Comparison of ENCODE assay signal across 8 cellular contexts in genomic region chr1:28087614-28088167, GRCh38. TPM values are rescaled to one million over a fixed set of nuclear protein-coding genes. Genes with fewer than 3 reads are reported as not detected.
DNase-seq lines count a peak whose midpoint lies in the region; ATAC-seq and TF ChIP-seq lines count a peak whose summit lies in the region.

No MANE protein-coding gene starts in this region.

- peak; percentile 19 for ATAC-seq in GM23338
- ATAC-seq in central memory CD8-positive, alpha-beta T cell (replicated peaks; ENCODE audit: extremely low read depth, poor library complexity, severe bottlenecking) = peak; percentile 17
- no peak for ATAC-seq in lung (ENCODE audit: insufficient read depth, low FRiP score)
- no peak for ATAC-seq in HG03025 (IDR thresholded peaks at IDR 0.05; ENCODE audit: low FRiP score, unreplicated experiment)

- H3K4me1 ChIP-seq in GM23338 (ENCODE audit: insufficient read depth) (peaks cover 7% of the 10 kb centered on the region), lung (ENCODE audit: control insufficient read depth in 2 of 2, insufficient read depth in 2 of 2, low read length in 2 of 2) (peaks cover 4 to 10% of the 10 kb centered on the region in 2 donors)

- H3K4me3 ChIP-seq in GM23338 (peak overlapping the region; percentile 99), lung (peak overlapping the region; percentile 90)

- H3K27me3 ChIP-seq in GM23338 (ENCODE audit: insufficient read depth) (no peaks in the 10 kb centered on the region), lung (ENCODE audit: control insufficient read depth, insufficient read depth) (no peaks in the 10 kb centered on the region)

- H3K9me3 ChIP-seq in lung (ENCODE audit: control insufficient read depth in 2 of 2, insufficient read depth in 1 of 2, low read length in 1 of 2) = no peaks in the 10 kb centered on the region

- peak overlapping the region; percentile 72 for H2AFZ ChIP-seq in GM23338

- H3K79me2 ChIP-seq in GM23338 (replicated peaks; ENCODE audit: insufficient read depth) = peaks cover 52% of the 10 kb centered on the region

- peaks cover 18% of the 10 kb centered on the region for H4K20me1 ChIP-seq in GM23338 (replicated peaks; ENCODE audit: insufficient read depth)

- H3K27ac Mint-ChIP-seq in GM23338 (peak overlapping the region; percentile 97), type B pancreatic cell (peak overlapping the region; percentile 97)
- peak overlapping the region; percentile 94 for H3K27ac Mint-ChIP-seq in central memory CD8-positive, alpha-beta T cell (ENCODE audit: low read depth)

- H3K9me2 ChIP-seq in GM23338 (ENCODE audit: insufficient read depth) = no peaks in the 10 kb centered on the region

- H3K27me3 Mint-ChIP-seq in GM23338 (ENCODE audit: insufficient read depth, low read depth, poor library complexity) (peaks cover 6% of the 10 kb centered on the region), type B pancreatic cell (peaks cover 2% of the 10 kb centered on the region)
- no peaks in the 10 kb centered on the region for H3K27me3 Mint-ChIP-seq in central memory CD8-positive, alpha-beta T cell

- TF ChIP-seq CTCF in GM23338 (conservative IDR thresholded peaks at IDR 0.05; ENCODE audit: low read depth in 2 of 2) (peak in 1 of 2 experiments; percentile 28; a peak in 1 of 4 replicates), lung (IDR thresholded peaks at IDR 0.05; ENCODE audit: control extremely low read depth, extremely low read depth) (no peak), type B pancreatic cell (conservative IDR thresholded peaks at IDR 0.05) (no peak)

- peak; percentile 49 for DNase-seq in ELF-1 (ENCODE audit: low read depth, low spot score)
- peak; percentile 70 for DNase-seq in GM23338 (ENCODE audit: low spot score)
- DNase-seq in RPMI7951 (ENCODE audit: low read depth) = peak; percentile 24
- peak in 1 of 2 donors; percentile 10 for DNase-seq in central memory CD8-positive, alpha-beta T cell (ENCODE audit: low spot score in 2 of 2)
- no peak for DNase-seq in lung (ENCODE audit: low spot score)
- DNase-seq in type B pancreatic cell (ENCODE audit: extremely low spot score, unreplicated experiment) = no peak
- no peak for DNase-seq in putamen (ENCODE audit: low spot score)

- H3K36me3 ChIP-seq in GM23338 (ENCODE audit: insufficient read depth) (no peaks in the 10 kb centered on the region), lung (ENCODE audit: control insufficient read depth in 2 of 2, insufficient read depth in 2 of 2, low read length in 2 of 2) (no peaks in the 10 kb centered on the region)

- H3K4me1 Mint-ChIP-seq in GM23338 (peaks cover 9% of the 10 kb centered on the region; the same call in 2 of the 3 replicates), type B pancreatic cell (ENCODE audit: unreplicated experiment) (peaks cover 14% of the 10 kb centered on the region)
- peaks cover 47% of the 10 kb centered on the region for H3K4me1 Mint-ChIP-seq in central memory CD8-positive, alpha-beta T cell

- H3K4me3 Mint-ChIP-seq in GM23338 = peak overlapping the region; percentile 97
- peak overlapping the region; percentile 99 for H3K4me3 Mint-ChIP-seq in central memory CD8-positive, alpha-beta T cell
- H3K4me3 Mint-ChIP-seq in type B pancreatic cell = peak overlapping the region; percentile 98

- peak overlapping the region; percentile 93 for H3K27ac ChIP-seq in GM23338 (ENCODE audit: low read depth)
- peak overlapping the region; percentile 91 to 99 for H3K27ac ChIP-seq in lung (ENCODE audit: low read depth in 1 of 2, low read length in 1 of 2)

- 0 out of 2 replicates have a peak, but pooled peaks cover 9% of the 10 kb centered on the region for H3F3A ChIP-seq in GM23338 (replicated peaks; ENCODE audit: low read depth)

- peak overlapping the region; percentile 96 for H3K4me2 ChIP-seq in GM23338

- H3K36me3 Mint-ChIP-seq in GM23338 (ENCODE audit: low read depth) (no peaks in the 10 kb centered on the region), type B pancreatic cell (no peaks in the 10 kb centered on the region)
- peaks cover 13% of the 10 kb centered on the region for H3K36me3 Mint-ChIP-seq in central memory CD8-positive, alpha-beta T cell (ENCODE audit: insufficient read depth)

- 2 to 3% methylated on average over 16 of the region's 16 CpGs for WGBS in lung, 2 donors

- H3K9me3 Mint-ChIP-seq in GM23338 = no peaks in the 10 kb centered on the region
- H3K9me3 Mint-ChIP-seq in central memory CD8-positive, alpha-beta T cell = no peaks in the 10 kb centered on the region
- H3K9me3 Mint-ChIP-seq in type B pancreatic cell = no peaks in the 10 kb centered on the region

TF ChIP-seq in GM23338, 12 proteins besides CTCF, POLR2A, EP300 and RAD21:
- TF ChIP-seq POLR2AphosphoS5 (IDR thresholded peaks at IDR 0.05; ENCODE audit: low read depth) = no peak
- no peak for TF ChIP-seq STAT1 (IDR thresholded peaks at IDR 0.05; ENCODE audit: unreplicated experiment)
- TF ChIP-seq CREB1 (CRISPR knock-in tag; IDR thresholded peaks at IDR 0.05; ENCODE audit: low read depth) = no peak
- TF ChIP-seq NANOG (IDR thresholded peaks at IDR 0.05; ENCODE audit: borderline replicate concordance) = no peak
- TF ChIP-seq JUNB (IDR thresholded peaks at IDR 0.05; ENCODE audit: unreplicated experiment) = no peak
- no peak for TF ChIP-seq EZH2phosphoT487 (IDR thresholded peaks at IDR 0.05; ENCODE audit: unreplicated experiment)
- TF ChIP-seq ZNF114 (CRISPR knock-in tag; IDR thresholded peaks at IDR 0.05) = no peak

RNA-seq across cellular contexts. Expression of gene EYA3, which starts 0.7 kb away (rescaled TPM):
- 25.5 and 33.6 TPM in 2 replicates for total RNA-seq in GM23338 (2014; rRNA removed; shearing (Covaris generic))
- 10.9 and 12.5 TPM in 2 replicates for polyA plus RNA-seq in GM23338 (2016; fragmentation: Nextera tagmentation; extraction: Ambion mirVana)
- 18.7 and 20.1 TPM in 2 replicates for total RNA-seq in RPMI7951 (2014; rRNA removed; shearing (Covaris generic))
- total RNA-seq in lung = 10 to 100 TPM; 19.7 to 21.8 TPM
- polyA plus RNA-seq in lung = 1 to 10 TPM; 6.3 to 7.0 TPM
- 26.6 and 35.4 TPM in 2 replicates for total RNA-seq in type B pancreatic cell (ENCODE audit: low replicate concordance)

Comparison
In these comparisons a context has a peak if more than half of its experiments do, and no peak if none do; other contexts are left out.
1. DNase-seq: peak in ELF-1 (single experiment), GM23338 (single experiment) and RPMI7951 (single experiment); none in lung (single experiment), type B pancreatic cell (single experiment) and putamen (single experiment).
2. ATAC-seq: peak in GM23338 (single experiment) and central memory CD8-positive, alpha-beta T cell (single experiment); none in lung (single experiment) and HG03025 (single experiment).
3. Peak in every context shown above with its lines, with median percentiles within 50 percentile points of each other: H3K27ac Mint-ChIP-seq and H3K4me3 Mint-ChIP-seq.